ENCODE assay signal across 16 cellular contexts in the genomic region with DNA sequence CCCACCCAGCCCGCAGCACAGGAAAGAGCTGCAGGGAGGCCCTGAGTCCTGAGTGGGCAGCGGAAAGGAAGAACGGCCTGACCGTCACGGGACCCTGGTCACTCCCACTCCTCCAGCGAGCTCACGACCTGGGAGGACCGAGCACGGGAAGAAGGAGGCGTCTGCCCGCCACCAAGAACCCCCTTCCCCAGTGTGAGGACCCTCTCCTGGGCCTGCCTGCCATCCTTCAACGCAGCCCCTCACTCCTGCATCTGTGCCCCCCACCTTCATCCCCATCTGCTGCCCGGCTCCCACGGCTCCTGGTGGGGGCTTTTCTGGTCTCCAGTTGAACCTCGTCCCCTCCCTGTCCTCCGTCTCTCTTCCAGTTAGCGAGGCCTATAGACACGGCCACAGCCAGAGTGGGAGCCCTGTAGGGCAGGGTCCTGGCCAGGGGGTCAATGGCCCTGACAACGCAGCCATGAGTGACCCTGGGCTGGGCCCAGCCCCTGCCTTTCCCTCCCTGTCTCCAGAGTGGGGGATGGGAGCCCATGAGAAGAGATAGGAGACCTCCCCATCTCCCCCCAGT. TPM values are rescaled to one million over a fixed set of nuclear protein-coding genes. Genes with fewer than 3 reads are reported as not detected.
DNase-seq lines count a peak whose midpoint lies in the region; ATAC-seq and TF ChIP-seq lines count a peak whose summit lies in the region.
"Had no signal": no experiment of that assay in that cellular context is flagged by ENCODE, and none has a peak within 500 bp of the region (broad histone marks: within the 10 kb centered on the region; RNA-seq: fewer than 3 reads in every experiment).

No MANE protein-coding gene starts in this region.

- no peaks in the 10 kb centered on the region for H3K27me3 Mint-ChIP-seq in activated CD8-positive, alpha-beta memory T cell treated with anti-CD3 and anti-CD28 coated beads, Interleukin-2, amount 10 ng/mL, durations not matched to agents 7 days and 5 days
- H3K27me3 Mint-ChIP-seq: CD4-positive, alpha-beta memory T cell had no signal

- no peak for TF ChIP-seq CTCF in GM13976 (IDR thresholded peaks at IDR 0.05; ENCODE audit: borderline replicate concordance, control extremely low read depth, extremely low read depth, insufficient read depth, missing control alignments)

- H3K9me3 Mint-ChIP-seq in activated CD8-positive, alpha-beta memory T cell treated with anti-CD3 and anti-CD28 coated beads, Interleukin-2, amount 10 ng/mL, durations not matched to agents 7 days and 5 days (ENCODE audit: low read depth), result peaks cover 5% of the 10 kb centered on the region

- CTCF ChIA-PET in activated CD8-positive, alpha-beta memory T cell treated with anti-CD3 and anti-CD28 coated beads, Interleukin-2, amount 10 ng/mL, durations not matched to agents 7 days and 5 days (lab: Charles Lee), result interaction anchor here (0.9 to 1.2 kb wide), 2 partner anchors 13 to 555 kb away, joined by 3 read pairs; no protein-coding TSS in a partner anchor

- DNase-seq in activated CD8-positive, alpha-beta memory T cell treated with anti-CD3 and anti-CD28 coated beads, Interleukin-2, amount 10 ng/mL, durations not matched to agents 7 days and 5 days, result peak; percentile 27
- DNase-seq in activated CD8-positive, alpha-beta memory T cell treated with anti-CD3 and anti-CD28 coated beads, Interleukin-2, amount 50 U/mL, for 4 hours, result no peak
- DNase-seq in GM13976 (ENCODE audit: low spot score) (peak; percentile 28), left lobe of liver (ENCODE audit: low spot score) (peak; percentile 31), posterior vena cava (ENCODE audit: low spot score) (peak; percentile 66), SK-N-DZ (ENCODE audit: low spot score) (no peak), NCI-H82 treated with DMSO at 0.1 percent for 48 hours (lab: John Stamatoyannopoulos, UW; ENCODE audit: unreplicated experiment) (no peak)
- DNase-seq: 8988T; CD4-positive, alpha-beta memory T cell; DMS153; MG63; NCI-H1417; NCI-H187; NCI-H446; OCI-M1 had no signal

- intact Hi-C loops in posterior vena cava (cut with DNase I), result no loop called here

- in situ Hi-C loops in GM13976 (cut with MboI; ENCODE audit: low sequenced_read_pairs, unreplicated experiment), result no loop called here

- peaks cover 2% of the 10 kb centered on the region for H3K4me1 Mint-ChIP-seq in activated CD8-positive, alpha-beta memory T cell treated with anti-CD3 and anti-CD28 coated beads, Interleukin-2, amount 10 ng/mL, durations not matched to agents 7 days and 5 days

- no peak overlapping the region for H3K4me3 Mint-ChIP-seq in activated CD8-positive, alpha-beta memory T cell treated with anti-CD3 and anti-CD28 coated beads, Interleukin-2, amount 10 ng/mL, durations not matched to agents 7 days and 5 days
- H3K4me3 Mint-ChIP-seq: CD4-positive, alpha-beta memory T cell had no signal

- H3K27ac Mint-ChIP-seq in activated CD8-positive, alpha-beta memory T cell treated with anti-CD3 and anti-CD28 coated beads, Interleukin-2, amount 10 ng/mL, durations not matched to agents 7 days and 5 days, result no peak overlapping the region

- peaks cover 4% of the 10 kb centered on the region for H3K36me3 Mint-ChIP-seq in activated CD8-positive, alpha-beta memory T cell treated with anti-CD3 and anti-CD28 coated beads, Interleukin-2, amount 10 ng/mL, durations not matched to agents 7 days and 5 days

- no peak for ATAC-seq in activated CD8-positive, alpha-beta memory T cell treated with anti-CD3 and anti-CD28 coated beads, Interleukin-2, amount 10 ng/mL, durations not matched to agents 7 days and 5 days
- no peak for ATAC-seq in left lobe of liver
- ATAC-seq in HG02610 (IDR thresholded peaks at IDR 0.05; ENCODE audit: unreplicated experiment), result no peak

RNA-seq across cellular contexts. Expression of a gene that starts 41.3 kb away (rescaled TPM):
- total RNA-seq in activated CD8-positive, alpha-beta memory T cell treated with anti-CD3 and anti-CD28 coated beads, Interleukin-2, amount 10 ng/mL, durations not matched to agents 7 days and 5 days, result 10 to 100 TPM; 13.7 to 14.3 TPM
- total RNA-seq in left lobe of liver (23.6 TPM), posterior vena cava (10 to 100 TPM; 43.6 to 43.7 TPM)
- polyA plus RNA-seq in SK-N-DZ (2014; cell fraction: cytosol; rRNA removed), result 24.6 and 29.0 TPM in 2 replicates
- polyA plus RNA-seq in SK-N-DZ (2014; cell fraction: nucleus; rRNA removed), result 38.6 and 38.7 TPM in 2 replicates

Comparison
In these comparisons a context has a peak if more than half of its experiments do, and no peak if none do; other contexts are left out.
1. DNase-seq: peak in activated CD8-positive, alpha-beta memory T cell treated with anti-CD3 and anti-CD28 coated beads, Interleukin-2, amount 10 ng/mL, durations not matched to agents 7 days and 5 days (single experiment), GM13976 (single experiment), left lobe of liver (single experiment) and posterior vena cava (single experiment); none in activated CD8-positive, alpha-beta memory T cell treated with anti-CD3 and anti-CD28 coated beads, Interleukin-2, amount 50 U/mL, for 4 hours (single experiment), SK-N-DZ (single experiment) and NCI-H82 treated with DMSO at 0.1 percent for 48 hours (single experiment).